ENCODE assay signal across 19 cellular contexts in the genomic region with DNA sequence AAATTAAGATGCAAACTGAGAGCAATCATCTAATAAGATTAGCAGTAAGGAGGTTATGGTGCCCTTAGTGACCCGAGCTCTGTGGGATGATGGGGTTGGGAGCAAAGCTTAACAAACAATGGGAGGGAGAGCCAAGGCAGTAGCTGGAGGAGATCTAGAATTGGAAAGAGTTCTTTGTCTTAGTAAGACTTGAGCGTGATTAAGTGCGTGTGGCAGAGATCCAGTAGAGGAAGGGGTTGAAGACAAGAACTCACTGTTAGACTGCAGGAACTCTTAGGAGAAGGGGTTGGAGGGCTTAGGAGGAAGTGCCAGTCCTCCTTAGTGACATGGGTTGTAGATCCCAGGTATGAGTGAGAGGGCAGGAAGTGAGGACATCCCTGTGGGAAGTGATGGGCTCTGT.
"Had no signal": no experiment of that assay in that cellular context is flagged by ENCODE, and none has a peak within 500 bp of the region (broad histone marks: within the 10 kb centered on the region; RNA-seq: fewer than 3 reads in every experiment).

No MANE protein-coding gene starts in this region.

- H3K27me3 ChIP-seq: brain microvascular endothelial cell, transverse colon had no signal

- H3K27ac ChIP-seq: brain microvascular endothelial cell had no signal

- ATAC-seq: activated CD8-positive, alpha-beta T cell treated with anti-CD3 and anti-CD28 coated beads for 36 hours; activated T-helper 17 cell treated with anti-CD3 and anti-CD28 coated beads, Interleukin-2, amount 50 U/mL, for 72 hours; esophagus mucosa; left colon had no signal

- DNase-seq: activated CD4-positive, alpha-beta T cell treated with anti-CD3 and anti-CD28 coated beads, Interleukin-2, amount 10 ng/mL, durations not matched to agents 24 days and 14 days; activated CD8-positive, alpha-beta T cell treated with anti-CD3 and anti-CD28 coated beads for 36 hours; activated naive CD4-positive, alpha-beta T cell treated with anti-CD3 and anti-CD28 coated beads for 36 hours; activated T-cell treated with anti-CD3 and anti-CD28 coated beads, Interleukin-2, amount 50 U/mL, for 1 hour; brain microvascular endothelial cell; cerebellar nuclear complex; cortex of kidney; effector CD8-positive, alpha-beta T cell; foreskin fibroblast; glutamatergic neuron; hippocampal formation; left colon; stimulated activated CD4-positive, alpha-beta T cell treated with anti-CD3 and anti-CD28 coated beads, Interleukin-15, amount 100 ng/mL, for 24 hours; stimulated activated CD4-positive, alpha-beta T cell treated with anti-CD3 and anti-CD28 coated beads, Interleukin-2, amount 100 ng/mL, for 48 hours; T1000; transverse colon had no signal

- H3K36me3 ChIP-seq: brain microvascular endothelial cell, transverse colon had no signal

- H3K9me3 ChIP-seq: transverse colon had no signal

- H3K4me3 ChIP-seq: skin epidermis, transverse colon had no signal
